1 cellular context compared by ENCODE assay signal in genomic region chr11:69569306-69570200, GRCh38.
TF ChIP-seq lines count a peak whose summit lies in the region.

No MANE protein-coding gene starts in this region.

TF ChIP-seq in IMR-90, 13 proteins besides CTCF, POLR2A, EP300 and RAD21 (continued from another document):
- TF ChIP-seq USF2 (IDR thresholded peaks at IDR 0.05; ENCODE audit: low read depth, low read length), result no peak
- TF ChIP-seq CEBPB (IDR thresholded peaks at IDR 0.05; ENCODE audit: low read depth, low read length), result no peak
- no peak for TF ChIP-seq MXI1 (IDR thresholded peaks at IDR 0.05; ENCODE audit: borderline replicate concordance, low read depth, low read length)
- TF ChIP-seq BHLHE40 (IDR thresholded peaks at IDR 0.05; ENCODE audit: low read depth, low read length), result no peak
- no peak for TF ChIP-seq RFX5 (IDR thresholded peaks at IDR 0.05; ENCODE audit: low read depth, low read length)
